Comparison of ENCODE assay signal across 25 cellular contexts in the genomic region with DNA sequence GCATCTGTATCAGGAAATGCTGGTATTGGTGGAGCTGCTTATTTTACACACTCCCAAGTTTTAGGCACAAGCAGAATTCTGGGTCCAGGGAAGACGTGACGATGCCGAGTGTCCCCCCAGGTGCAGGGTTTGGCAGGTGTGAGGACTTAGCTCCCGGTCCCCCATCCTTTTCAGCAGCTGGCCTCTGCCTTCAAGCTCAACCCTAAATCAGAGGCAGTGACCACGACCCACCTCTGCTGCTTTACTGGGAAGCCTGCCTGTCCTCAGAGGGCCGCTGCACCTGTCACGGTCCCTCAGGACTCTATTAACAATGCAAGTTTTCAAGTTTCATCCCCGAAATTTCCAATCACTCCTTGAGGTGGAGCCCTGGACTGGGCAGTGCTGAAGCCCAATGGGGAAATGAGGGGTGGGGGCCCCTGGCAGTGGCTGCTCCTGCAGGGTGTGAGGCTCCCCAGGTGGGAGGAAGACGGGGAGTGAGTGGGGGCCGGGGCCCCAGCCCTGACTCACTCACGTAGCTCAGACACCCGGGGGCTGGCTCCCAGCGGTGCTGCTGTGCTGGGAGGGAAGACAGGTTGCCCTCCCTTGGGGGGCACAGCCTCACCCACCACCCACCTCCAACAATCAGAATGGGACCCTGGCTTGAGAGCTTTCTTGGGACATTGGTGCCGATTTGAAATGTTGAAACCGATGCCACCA.
"Had no signal": no experiment of that assay in that cellular context is flagged by ENCODE, and none has a peak within 500 bp of the region (broad histone marks: within the 10 kb centered on the region; RNA-seq: fewer than 3 reads in every experiment).

No MANE protein-coding gene starts in this region.

- ATAC-seq: activated T-cell treated with anti-CD3 and anti-CD28 coated beads, Interleukin-2, amount 50 U/mL, for 4 hours; activated T-helper 17 cell treated with anti-CD3 and anti-CD28 coated beads, Interleukin-2, amount 50 U/mL, for 72 hours; psoas muscle; T-helper 17 cell had no signal

- H3K27me3 ChIP-seq: adrenal gland, cardiac muscle cell, esophagus squamous epithelium, ovary, tibial nerve had no signal

- H3K4me1 ChIP-seq: psoas muscle had no signal

- H3K4me1 Mint-ChIP-seq: brain had no signal

- H3K4me3 ChIP-seq: adrenal gland, cardiac muscle cell, esophagus squamous epithelium, lung, ovary, psoas muscle, tibial nerve had no signal

- H3K9me3 Mint-ChIP-seq: activated T-helper 17 cell treated with anti-CD3 and anti-CD28 coated beads, Interleukin-2, amount 50 U/mL, for 72 hours; brain had no signal

- H3K36me3 ChIP-seq: ovary had no signal

- H3K27me3 Mint-ChIP-seq: activated CD4-positive, alpha-beta memory T cell treated with anti-CD3 and anti-CD28 coated beads, Interleukin-2, amount 10 ng/mL, durations not matched to agents 7 days and 5 days; activated CD4-positive, alpha-beta T cell treated with anti-CD3 and anti-CD28 coated beads, Interleukin-2, amount 10 ng/mL, durations not matched to agents 7 days and 5 days; activated T-helper 17 cell treated with anti-CD3 and anti-CD28 coated beads, Interleukin-2, amount 50 U/mL, for 72 hours; T-helper 17 cell had no signal

- H3K27ac Mint-ChIP-seq: activated naive CD8-positive, alpha-beta T cell treated with anti-CD3 and anti-CD28 coated beads for 36 hours; activated T-helper 17 cell treated with anti-CD3 and anti-CD28 coated beads, Interleukin-2, amount 50 U/mL, for 72 hours; brain had no signal

- DNase-seq: activated CD4-positive, alpha-beta memory T cell treated with anti-CD3 and anti-CD28 coated beads, Interleukin-2, amount 10 ng/mL, durations not matched to agents 7 days and 5 days; activated CD4-positive, alpha-beta T cell treated with anti-CD3 and anti-CD28 coated beads for 1 hour; activated CD4-positive, alpha-beta T cell treated with anti-CD3 and anti-CD28 coated beads, Interleukin-2, amount 10 ng/mL, durations not matched to agents 7 days and 5 days; activated CD8-positive, alpha-beta memory T cell treated with anti-CD3 and anti-CD28 coated beads, Interleukin-2, amount 50 U/mL, for 48 hours; activated naive CD4-positive, alpha-beta T cell; activated naive CD8-positive, alpha-beta T cell treated with anti-CD3 and anti-CD28 coated beads for 36 hours; activated T-cell treated with anti-CD3 and anti-CD28 coated beads, Interleukin-2, amount 50 U/mL, for 4 hours; adrenal gland; esophagus squamous epithelium; foreskin melanocyte; mesendoderm; SK-N-SH; stimulated activated CD4-positive, alpha-beta T cell treated with anti-CD3 and anti-CD28 coated beads, Interleukin-2, amount 100 ng/mL, for 48 hours; stimulated activated naive CD4-positive, alpha-beta T cell treated with Interleukin-2 at 50 U/mL for 16 hours; T-helper 17 cell; T1000 had no signal

- H3K9me3 ChIP-seq: adrenal gland, ovary, psoas muscle, SK-N-SH, tibial nerve had no signal

- H3K27ac ChIP-seq: adrenal gland, cardiac muscle cell, epithelial cell of prostate, esophagus squamous epithelium, ovary, psoas muscle, tibial nerve, WERI-Rb-1 had no signal

- H3K4me3 Mint-ChIP-seq: activated CD4-positive, alpha-beta memory T cell treated with anti-CD3 and anti-CD28 coated beads, Interleukin-2, amount 10 ng/mL, durations not matched to agents 7 days and 5 days; activated CD4-positive, alpha-beta T cell treated with anti-CD3 and anti-CD28 coated beads, Interleukin-2, amount 10 ng/mL, durations not matched to agents 7 days and 5 days; activated naive CD8-positive, alpha-beta T cell treated with anti-CD3 and anti-CD28 coated beads for 36 hours; activated T-cell treated with anti-CD3 and anti-CD28 coated beads, Interleukin-2, amount 50 U/mL, for 4 hours; activated T-helper 17 cell treated with anti-CD3 and anti-CD28 coated beads, Interleukin-2, amount 50 U/mL, for 72 hours; brain had no signal
